ENCODE assay signal across 8 cellular contexts in genomic region chr1:16082283-16083038, GRCh38. TPM values are rescaled to one million over a fixed set of nuclear protein-coding genes. Genes with fewer than 3 reads are reported as not detected.
DNase-seq lines count a peak whose midpoint lies in the region; ATAC-seq, FAIRE-seq and TF ChIP-seq lines count a peak whose summit lies in the region.

No MANE protein-coding gene starts in this region.

- BruUV-seq in K562 (replicated peaks; lab: Mats Ljungman, UMichigan), result no TSS peak

- H2AFZ ChIP-seq in K562 (ENCODE audit: low read depth, low read length), result peak overlapping the region; percentile 20; the same call in 1 of the 2 replicates

- no peak overlapping the region for H3K4me3 ChIP-seq in Jurkat, Clone E6-1 (ENCODE audit: low read length)
- H3K4me3 ChIP-seq in K562, result no peak overlapping the region

- peak overlapping the region in 1 of 2 experiments; percentile 31; a peak in 1 of 4 replicates for H3K9ac ChIP-seq in K562 (ENCODE audit: insufficient read depth in 1 of 2, low read depth in 2 of 2, low read length in 2 of 2)

- H3K9me1 ChIP-seq in K562 (ENCODE audit: control insufficient read depth, insufficient read depth, low read length), result no peaks in the 10 kb centered on the region

- WGBS in K562 (ENCODE audit: insufficient coverage, low coverage, missing lambda C conversion rate), result 46% methylated on average over 9 of the region's 9 CpGs

- CTCF ChIA-PET in K562 (lab: Yijun Ruan, JAX; ENCODE audit: low intra/inter-chr PET ratio), result interaction anchor here (0.5 to 9.0 kb wide), 6 partner anchors 64 to 281 kb away, joined by 3 to 208 read pairs (median 4); no protein-coding TSS in a partner anchor

- H3K4me2 ChIP-seq in K562 (ENCODE audit: insufficient read depth, low read length), result no peak overlapping the region

- POLR2A ChIA-PET in K562 (lab: Yijun Ruan, JAX), result interaction anchor here (0.6 to 1.6 kb wide), 8 partner anchors 11 to 520 kb away, joined by 3 to 4 read pairs (median 3); no protein-coding TSS in a partner anchor

- H3K9me3 ChIP-seq in K562 (replicated peaks; ENCODE audit: control insufficient read depth, insufficient read depth, low read depth, low read length), result no peaks in the 10 kb centered on the region

- peak; percentile 96 for FAIRE-seq in K562 (lab: Jason Lieb, UNC)

- no peaks in the 10 kb centered on the region for H3K79me2 ChIP-seq in K562 (ENCODE audit: control insufficient read depth, insufficient read depth, low read length)

- intact Hi-C loops in K562 (cut with micrococcal nuclease), result loop anchor here (1.0 to 5.0 kb wide), 4 partner anchors 70 to 285 kb away; partner anchors contain the start of gene SZRD1

- H4K20me1 ChIP-seq in K562 (replicated peaks; ENCODE audit: control insufficient read depth, insufficient read depth, low read length), result no peaks in the 10 kb centered on the region

- peak; percentile 84 to 99 for TF ChIP-seq RAD21 in K562 (CRISPR knock-in tag; conservative IDR thresholded peaks at IDR 0.05 in 1 of 2, IDR thresholded peaks at IDR 0.05 in 1 of 2)

- no peak overlapping the region for H3K27ac ChIP-seq in K562 (ENCODE audit: extremely low read depth, low read depth, low read length)

- H3K36me3 ChIP-seq in K562 (ENCODE audit: control insufficient read depth, insufficient read depth, low read length), result no peaks in the 10 kb centered on the region

- peaks cover 6 to 19% of the 10 kb centered on the region in 2 experiments; a peak in 4 of 5 replicates for H3K4me1 ChIP-seq in K562 (replicated peaks in 1 of 2; ENCODE audit: control insufficient read depth in 2 of 2, insufficient read depth in 2 of 2, low read length in 2 of 2)

- no peak for TF ChIP-seq POLR2A in K562 (conservative IDR thresholded peaks at IDR 0.05)

- DNase-seq in Daoy (ENCODE audit: low read depth) (peak; percentile 77), T1000 (lab: John Stamatoyannopoulos, UW) (peak; percentile 50), K562 (ENCODE audit: extremely low read depth in 1 of 4, low spot score in 3 of 4) (peak; percentile 85 to 89 (median 86)), iPS-NIHi7 (ENCODE audit: extremely low spot score) (peak; percentile 83), hippocampal formation (lab: John Stamatoyannopoulos, UW) (no peak)
- peak; percentile 15 for DNase-seq in Jurkat, Clone E6-1 (ENCODE audit: low read depth, low spot score)
- peak; percentile 24 for DNase-seq in stimulated activated CD4-positive, alpha-beta T cell treated with anti-CD3 and anti-CD28 coated beads, Interleukin-2, amount 100 ng/mL, for 4 hours (ENCODE audit: low read depth)

- peak; percentile 96 to 98 (median 98) for TF ChIP-seq CTCF in K562 (IDR thresholded peaks at IDR 0.05 in 2 of 3, conservative IDR thresholded peaks at IDR 0.05 in 1 of 3; ENCODE audit: insufficient read depth in 2 of 3, low read depth in 1 of 3, low read length in 3 of 3)

- in situ Hi-C loops in K562 (cut with MboI), result loop anchor here (5.0 kb wide), 3 partner anchors 105 to 280 kb away; no protein-coding TSS in a partner anchor

- ATAC-seq in K562 (peak; percentile 87), GM18517 (IDR thresholded peaks at IDR 0.05; ENCODE audit: unreplicated experiment) (no peak)

- 0 out of 2 replicates have a peak, but pooled peaks have one; percentile 12 for TF ChIP-seq EP300 in K562 (IDR thresholded peaks at IDR 0.05; ENCODE audit: low read length)

- H3K27me3 ChIP-seq in K562 (ENCODE audit: control insufficient read depth in 2 of 2, insufficient read depth in 2 of 2, low read length in 2 of 2), result no peaks in the 10 kb centered on the region

TF ChIP-seq in K562, 482 proteins besides CTCF, POLR2A, EP300 and RAD21 (continues in another document):
- peak in 1 of 2 experiments; percentile 48; a peak in 1 of 4 replicates for TF ChIP-seq TBL1XR1 (IDR thresholded peaks at IDR 0.05; ENCODE audit: low read length in 2 of 2)
- TF ChIP-seq HOXB6 (CRISPR knock-in tag; IDR thresholded peaks at IDR 0.05; ENCODE audit: borderline replicate concordance), result no peak
- TF ChIP-seq ZNF436 (CRISPR knock-in tag; IDR thresholded peaks at IDR 0.05), result no peak
- no peak for TF ChIP-seq PRDM10 (IDR thresholded peaks at IDR 0.05; ENCODE audit: partially characterized antibody)
- no peak for TF ChIP-seq MBD2 (IDR thresholded peaks at IDR 0.05; ENCODE audit: borderline replicate concordance, low read depth)
- TF ChIP-seq SMC3 (conservative IDR thresholded peaks at IDR 0.05; ENCODE audit: insufficient read depth, low read depth, low read length), result peak; percentile 99
- 0 out of 2 replicates have a peak, but pooled peaks have one; percentile 22 for TF ChIP-seq HCFC1 (IDR thresholded peaks at IDR 0.05; ENCODE audit: low read depth, low read length)
- TF ChIP-seq HDAC8 (tag; IDR thresholded peaks at IDR 0.05), result no peak

RNA-seq across cellular contexts. Expression of gene FAM131C, which starts 9.0 kb away (rescaled TPM):
- 0.23 TPM in 1 of 2 replicates, not detected in the other for total RNA-seq in Daoy (2014; rRNA removed; shearing (Covaris generic))
- polyA plus RNA-seq in Jurkat, Clone E6-1 (2012; ENCODE audit: insufficient read depth, insufficient read length), result not detected
- total RNA-seq in K562 (2011; cell fraction: chromatin; rRNA removed; ENCODE audit: low replicate concordance), result 0.23 TPM in 1 of 2 replicates, not detected in the other
- not detected in 2 replicates for total RNA-seq in K562 (2011; cell fraction: nucleolus; rRNA removed)
- total RNA-seq in K562 (2011; cell fraction: nucleoplasm; rRNA removed), result not detected in 2 replicates
- total RNA-seq in K562 (2014; rRNA removed), result not detected in 2 replicates
- total RNA-seq in K562 (2014; rRNA removed; fragmentation: Illumina TruSeq; extraction: Trizol), result not detected in 2 replicates
- total RNA-seq in K562 (2015; rRNA removed; fragmentation: Illumina TruSeq; extraction: Trizol), result not detected in 2 replicates
- total RNA-seq in K562 (2021), result 0.16 and 0.18 TPM in 2 replicates
- polyA plus RNA-seq in K562 (2011; rRNA removed), result 0.10 and 0.12 TPM in 2 replicates
- polyA plus RNA-seq in K562 (2011; cell fraction: cytosol; rRNA removed), result 0.18 and 0.64 TPM in 2 replicates
- polyA plus RNA-seq in K562 (2011; cell fraction: nucleus; rRNA removed), result 0.17 and 0.18 TPM in 2 replicates
- 0.07 and 0.32 TPM in 2 replicates for polyA plus RNA-seq in K562 (2012)
- polyA plus RNA-seq in K562 (2014; fragmentation: Illumina TruSeq; extraction: Trizol), result 0.11 TPM in 1 of 2 replicates, not detected in the other
- polyA plus RNA-seq in K562 (2014; fragmentation: Nextera tagmentation; extraction: Ambion mirVana), result not detected
- 0.29 TPM in 1 of 2 replicates, not detected in the other for polyA plus RNA-seq in K562 (2014; rRNA removed)
- not detected in 2 replicates for polyA minus RNA-seq in K562 (2011; rRNA and poly(A)+ RNA removed)
- 0.86 TPM in 1 of 2 replicates, not detected in the other for polyA minus RNA-seq in K562 (2011; cell fraction: cytosol; rRNA and poly(A)+ RNA removed)
- 0.13 TPM in 1 of 2 replicates, not detected in the other for polyA minus RNA-seq in K562 (2011; cell fraction: nucleus; rRNA and poly(A)+ RNA removed)

RNA-seq across cellular contexts. Expression of gene CLCNKB, which starts 38.9 kb away (rescaled TPM):
- 0.11 and 0.33 TPM in 2 replicates for total RNA-seq in Daoy (2014; rRNA removed; shearing (Covaris generic))
- polyA plus RNA-seq in Jurkat, Clone E6-1 (2012; ENCODE audit: insufficient read depth, insufficient read length), result not detected
- total RNA-seq in K562 (2011; cell fraction: chromatin; rRNA removed; ENCODE audit: low replicate concordance), result 1.2 and 5.1 TPM in 2 replicates
- total RNA-seq in K562 (2011; cell fraction: nucleolus; rRNA removed), result 3.3 and 5.3 TPM in 2 replicates
- total RNA-seq in K562 (2011; cell fraction: nucleoplasm; rRNA removed), result 1.8 and 2.3 TPM in 2 replicates
- total RNA-seq in K562 (2014; rRNA removed), result 0.64 and 1.6 TPM in 2 replicates
- 0.32 and 0.40 TPM in 2 replicates for total RNA-seq in K562 (2014; rRNA removed; fragmentation: Illumina TruSeq; extraction: Trizol)
- 0.19 and 0.29 TPM in 2 replicates for total RNA-seq in K562 (2015; rRNA removed; fragmentation: Illumina TruSeq; extraction: Trizol)
- 1.1 TPM in 2 replicates for total RNA-seq in K562 (2021)
- 1.4 and 4.0 TPM in 2 replicates for polyA plus RNA-seq in K562 (2011; rRNA removed)
- polyA plus RNA-seq in K562 (2011; cell fraction: cytosol; rRNA removed), result 3.6 and 5.5 TPM in 2 replicates
- polyA plus RNA-seq in K562 (2011; cell fraction: nucleus; rRNA removed), result 22.9 and 26.0 TPM in 2 replicates
- 0.48 and 1.8 TPM in 2 replicates for polyA plus RNA-seq in K562 (2012)
- 0.97 and 1.1 TPM in 2 replicates for polyA plus RNA-seq in K562 (2014; fragmentation: Illumina TruSeq; extraction: Trizol)
- polyA plus RNA-seq in K562 (2014; fragmentation: Nextera tagmentation; extraction: Ambion mirVana), result under 1 TPM; 0.08 to 0.49 TPM
- polyA plus RNA-seq in K562 (2014; rRNA removed), result 1.2 and 1.7 TPM in 2 replicates
- 0.99 and 1.2 TPM in 2 replicates for polyA minus RNA-seq in K562 (2011; rRNA and poly(A)+ RNA removed)
- polyA minus RNA-seq in K562 (2011; cell fraction: cytosol; rRNA and poly(A)+ RNA removed), result 1.0 TPM in 1 of 2 replicates, not detected in the other
- polyA minus RNA-seq in K562 (2011; cell fraction: nucleus; rRNA and poly(A)+ RNA removed), result 1.5 and 2.3 TPM in 2 replicates

Comparison
In these comparisons a context has a peak if more than half of its experiments do, and no peak if none do; other contexts are left out.
1. DNase-seq: peak in Daoy (single experiment), Jurkat, Clone E6-1 (single experiment), T1000 (single experiment), K562 (4 of 4), iPS-NIHi7 (single experiment) and stimulated activated CD4-positive, alpha-beta T cell treated with anti-CD3 and anti-CD28 coated beads, Interleukin-2, amount 100 ng/mL, for 4 hours (single experiment); none in hippocampal formation (0 of 2).